ENCODE assay signal across 8 cellular contexts in the genomic region with DNA sequence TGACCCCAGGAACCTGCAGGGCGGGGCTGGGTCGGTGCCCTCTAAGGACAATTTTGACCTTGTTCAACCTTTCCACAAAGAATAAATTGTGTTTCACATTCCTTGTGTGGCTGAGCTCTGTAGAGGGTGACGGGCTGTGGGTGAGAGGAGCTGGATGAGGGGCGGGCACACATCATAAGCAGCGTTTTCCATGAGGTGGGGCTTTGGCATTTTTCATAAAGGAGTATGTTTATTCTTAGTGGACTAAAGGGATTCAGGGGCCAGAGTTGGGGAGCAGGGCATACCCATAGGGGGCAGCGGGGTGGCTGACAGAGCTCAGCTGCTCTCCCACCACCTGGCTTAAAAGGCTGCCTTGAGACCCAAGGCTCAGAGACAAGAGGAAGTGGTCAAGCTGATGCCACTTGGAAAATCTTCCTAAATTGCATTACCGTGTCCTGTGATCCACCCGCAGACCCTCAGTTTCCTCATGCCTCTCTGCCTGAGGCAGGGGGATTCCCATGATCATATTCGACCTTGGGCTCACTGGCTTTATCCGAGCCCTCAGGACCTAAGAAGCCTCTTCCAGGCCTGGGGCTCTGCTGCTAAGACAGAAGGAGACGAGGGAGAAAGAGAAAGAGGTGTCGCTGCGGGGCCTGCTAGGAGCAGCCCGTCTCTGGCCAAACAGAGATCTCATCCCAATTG. TPM values are rescaled to one million over a fixed set of nuclear protein-coding genes. Genes with fewer than 3 reads are reported as not detected.
DNase-seq lines count a peak whose midpoint lies in the region; ATAC-seq and TF ChIP-seq lines count a peak whose summit lies in the region.

No MANE protein-coding gene starts in this region.

- peaks cover 0 to 50% (median 0%) of the 10 kb centered on the region in 11 experiments; a peak in 8 of 22 replicates for H3K36me3 ChIP-seq in BLaER1 treated with 17β-estradiol and CSF1 and Interleukin-3, amounts not matched to agents 10 nM and 100 nM
- H3K36me3 ChIP-seq in NT2/D1 (ENCODE audit: insufficient read depth, insufficient read length, low read length) (peaks cover 42% of the 10 kb centered on the region), esophagus muscularis mucosa (peaks cover 37 to 44% (median 42%) of the 10 kb centered on the region in 4 donors)

- peak overlapping the region; percentile 52 to 97 (median 77) for H3K4me2 ChIP-seq in BLaER1 treated with 17β-estradiol and CSF1 and Interleukin-3, amounts not matched to agents 10 nM and 100 nM

- H3K4me3 ChIP-seq in BLaER1 treated with 17β-estradiol and CSF1 and Interleukin-3, amounts not matched to agents 10 nM and 100 nM, result peak overlapping the region in 1 of 10 experiments; percentile 21; a peak in 1 of 20 replicates
- H3K4me3 ChIP-seq in NT2/D1 (ENCODE audit: insufficient read length, low read depth) (no peak overlapping the region), esophagus muscularis mucosa (peak overlapping the region; percentile 2 to 37 (median 6))

- H3K9me3 ChIP-seq in BLaER1 treated with 17β-estradiol and CSF1 and Interleukin-3, amounts not matched to agents 10 nM and 100 nM (replicated peaks in 1 of 11), result no peaks in the 10 kb centered on the region
- H3K9me3 ChIP-seq in NT2/D1 (ENCODE audit: insufficient read depth, low read length) (no peaks in the 10 kb centered on the region), esophagus muscularis mucosa (no peaks in the 10 kb centered on the region)

- TF ChIP-seq EP300 in esophagus muscularis mucosa (IDR thresholded peaks at IDR 0.05), result no peak

- ATAC-seq in omental fat pad (ENCODE audit: low FRiP score), result peak; percentile 0
- ATAC-seq in GM18517 (IDR thresholded peaks at IDR 0.05; ENCODE audit: unreplicated experiment), result no peak
- ATAC-seq in HG03039 (IDR thresholded peaks at IDR 0.05; ENCODE audit: unreplicated experiment), result no peak

- DNase-seq in NT2/D1 (ENCODE audit: low read depth, low spot score) (no peak), esophagus muscularis mucosa (ENCODE audit: extremely low spot score) (no peak), omental fat pad (ENCODE audit: low spot score) (no peak), 8988T (no peak), OCI-M2 (lab: John Stamatoyannopoulos, UW; ENCODE audit: unreplicated experiment) (no peak)

- 38% methylated on average over 9 of the region's 14 CpGs for WGBS in esophagus muscularis mucosa

- H4K20me1 ChIP-seq in BLaER1 treated with 17β-estradiol and CSF1 and Interleukin-3, amounts not matched to agents 10 nM and 100 nM, result peaks cover 0 to 46% (median 0%) of the 10 kb centered on the region in 11 experiments; a peak in 5 of 22 replicates

- H3K27ac ChIP-seq in BLaER1 treated with 17β-estradiol and CSF1 and Interleukin-3, amounts not matched to agents 10 nM and 100 nM, result peak overlapping the region; percentile 40 to 83 (median 65); a peak in 20 of 22 replicates
- peak overlapping the region; percentile 84 to 93 (median 88) for H3K27ac ChIP-seq in esophagus muscularis mucosa (replicated peaks in 1 of 4)

- TF ChIP-seq CTCF in esophagus muscularis mucosa (IDR thresholded peaks at IDR 0.05), result no peak
- no peak for TF ChIP-seq CTCF in omental fat pad (IDR thresholded peaks at IDR 0.05)

- TF ChIP-seq POLR2A in esophagus muscularis mucosa (IDR thresholded peaks at IDR 0.05; ENCODE audit: low read depth), result no peak

- peaks cover 56 to 97% (median 71%) of the 10 kb centered on the region in 10 experiments for H3K4me1 ChIP-seq in BLaER1 treated with 17β-estradiol and CSF1 and Interleukin-3, amounts not matched to agents 10 nM and 100 nM
- H3K4me1 ChIP-seq in NT2/D1 (ENCODE audit: insufficient read depth, insufficient read length), result peaks cover 13% of the 10 kb centered on the region
- peaks cover 61 to 95% (median 90%) of the 10 kb centered on the region in 4 donors for H3K4me1 ChIP-seq in esophagus muscularis mucosa

- H3K27me3 ChIP-seq in BLaER1 treated with 17β-estradiol and CSF1 and Interleukin-3, amounts not matched to agents 10 nM and 100 nM, result no peaks in the 10 kb centered on the region
- no peaks in the 10 kb centered on the region for H3K27me3 ChIP-seq in NT2/D1 (ENCODE audit: insufficient read depth, insufficient read length)
- H3K27me3 ChIP-seq in esophagus muscularis mucosa, result no peaks in the 10 kb centered on the region

- intact Hi-C loops in esophagus muscularis mucosa (cut with DNase I), result no loop called here

- H3K9ac ChIP-seq in BLaER1 treated with 17β-estradiol and CSF1 and Interleukin-3, amounts not matched to agents 10 nM and 100 nM, result peak overlapping the region; percentile 11 to 68 (median 50); a peak in 20 of 22 replicates
- peak overlapping the region; percentile 1 for H3K9ac ChIP-seq in NT2/D1 (ENCODE audit: insufficient read length, low read depth)

RNA-seq across cellular contexts. Expression of a gene that starts 11.4 kb away (rescaled TPM):
- 100 to 1,000 TPM in 3 of 4 donors, 10 to 100 TPM in 1; 83.9 to 149 (median 123) TPM for total RNA-seq in esophagus muscularis mucosa
- total RNA-seq in omental fat pad, result 100 to 1,000 TPM; 108 to 208 (median 166) TPM

RNA-seq across cellular contexts. Expression of a gene that starts 18.1 kb away (rescaled TPM):
- total RNA-seq in esophagus muscularis mucosa, result 10 to 100 TPM; 27.0 to 64.5 (median 37.2) TPM
- 10 to 100 TPM; 15.9 to 55.1 (median 37.7) TPM for total RNA-seq in omental fat pad

RNA-seq across cellular contexts. Expression of a gene that starts 23.7 kb away (rescaled TPM):
- 100 to 1,000 TPM; 111 to 279 (median 197) TPM for total RNA-seq in esophagus muscularis mucosa
- 100 to 1,000 TPM in 2 of 4 donors, 10 to 100 TPM in 2; 73.5 to 125 (median 96.6) TPM for total RNA-seq in omental fat pad

RNA-seq across cellular contexts. Expression of a gene that starts 32.6 kb away (rescaled TPM):
- total RNA-seq in esophagus muscularis mucosa, result 10 to 100 TPM in 3 of 4 donors, 1 to 10 TPM in 1; 9.6 to 22.9 (median 15.3) TPM
- 10 to 100 TPM; 52.0 to 72.3 (median 64.0) TPM for total RNA-seq in omental fat pad

RNA-seq across cellular contexts. Expression of a gene that starts 35.2 kb away (rescaled TPM):
- total RNA-seq in esophagus muscularis mucosa, result under 1 TPM; 0.26 to 0.66 (median 0.38) TPM
- 1 to 10 TPM in 2 of 4 donors, under 1 TPM in 2; 0.24 to 3.3 (median 1.0) TPM for total RNA-seq in omental fat pad
